ENCODE assay signal across 8 cellular contexts in the genomic region with DNA sequence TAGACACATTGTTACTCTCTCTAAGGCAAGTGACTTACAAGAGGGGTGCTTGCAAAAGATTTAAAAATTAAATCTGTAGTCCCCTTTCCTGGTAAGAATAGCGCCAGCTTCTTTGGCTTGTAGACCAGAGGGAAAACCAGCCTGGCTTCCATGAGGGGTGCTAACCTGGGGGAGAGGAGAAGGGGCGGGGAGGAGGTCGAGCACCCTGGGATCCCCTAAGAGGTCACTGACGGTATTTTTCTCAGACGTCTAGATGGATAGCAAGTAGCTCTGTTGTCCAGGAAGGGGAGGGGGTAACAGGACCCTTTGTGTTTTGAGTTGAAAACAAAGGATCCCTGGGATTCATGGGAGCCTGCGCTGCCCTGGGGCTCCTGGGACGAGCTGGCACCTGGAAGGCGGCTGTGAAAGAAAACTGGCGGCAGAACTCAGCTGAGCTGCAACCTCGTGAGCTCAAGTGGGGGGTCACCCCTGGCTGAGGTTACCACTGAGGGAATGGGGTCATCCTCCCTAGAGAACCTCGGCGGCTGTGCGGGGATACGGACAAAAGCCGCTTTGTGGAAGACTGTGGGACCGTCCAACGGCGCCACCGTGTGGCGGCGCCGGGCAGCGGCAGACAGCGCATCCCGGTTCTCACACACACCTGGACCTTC. TPM values are rescaled to one million over a fixed set of nuclear protein-coding genes. Genes with fewer than 3 reads are reported as not detected.
DNase-seq lines count a peak whose midpoint lies in the region; ATAC-seq and TF ChIP-seq lines count a peak whose summit lies in the region.

No MANE protein-coding gene starts in this region.

- WGBS in hepatocyte (ENCODE audit: low lambda C conversion rate, missing lambda C conversion rate), result 11% methylated on average over 25 of the region's 25 CpGs

- peak; percentile 39; the same call in 1 of the 2 replicates for TF ChIP-seq EP300 in Ishikawa (IDR thresholded peaks at IDR 0.05; ENCODE audit: borderline replicate concordance)

- H3K27me3 ChIP-seq in hepatocyte, result no peaks in the 10 kb centered on the region

- H3K4me1 ChIP-seq in hepatocyte (ENCODE audit: insufficient read depth), result peaks cover 9% of the 10 kb centered on the region

- no peak overlapping the region for H3K4me3 ChIP-seq in hepatocyte
- peak overlapping the region; percentile 30 for H3K4me3 ChIP-seq in retinal pigment epithelial cell (ENCODE audit: low read length)

- peak; percentile 76 for ATAC-seq in GM21529 (IDR thresholded peaks at IDR 0.05; ENCODE audit: unreplicated experiment)

- TF ChIP-seq RAD21 in Ishikawa (IDR thresholded peaks at IDR 0.05; ENCODE audit: low read depth), result peak; percentile 88

- H3K27ac ChIP-seq in hepatocyte, result no peak overlapping the region

- TF ChIP-seq CTCF in hepatocyte (IDR thresholded peaks at IDR 0.05; ENCODE audit: poor library complexity), result peak; percentile 99
- peak; percentile 99 for TF ChIP-seq CTCF in retinal pigment epithelial cell (conservative IDR thresholded peaks at IDR 0.05; ENCODE audit: low read depth, low read length)

- H3K9me2 ChIP-seq in hepatocyte (replicated peaks; ENCODE audit: insufficient read depth), result no peaks in the 10 kb centered on the region

- H3K36me3 ChIP-seq in hepatocyte (replicated peaks; ENCODE audit: insufficient read depth, low read depth), result no peaks in the 10 kb centered on the region

- DNase-seq in ELF-1 (ENCODE audit: low read depth, low spot score) (peak; percentile 95), SK-N-DZ (ENCODE audit: low spot score) (peak; percentile 51), amniotic epithelial cell (ENCODE audit: low read depth) (peak; percentile 20), hepatocyte (ENCODE audit: low spot score) (peak; percentile 77), retinal pigment epithelial cell (ENCODE audit: low read depth) (no peak), cortex of kidney (lab: John Stamatoyannopoulos, UW) (no peak)

- no peaks in the 10 kb centered on the region for H3K79me2 ChIP-seq in hepatocyte

- H3K4me2 ChIP-seq in hepatocyte, result peak overlapping the region; percentile 84

- no peaks in the 10 kb centered on the region for H3K9me3 ChIP-seq in hepatocyte (ENCODE audit: low read depth)

- no peaks in the 10 kb centered on the region for H4K20me1 ChIP-seq in hepatocyte (ENCODE audit: insufficient read depth, poor library complexity, severe bottlenecking)

- peak overlapping the region; percentile 65 for H2AFZ ChIP-seq in hepatocyte

TF ChIP-seq in Ishikawa, 13 proteins besides CTCF, POLR2A, EP300 and RAD21:
- TF ChIP-seq TAF1 (IDR thresholded peaks at IDR 0.05; ENCODE audit: low read depth), result 0 out of 2 replicates have a peak, but pooled peaks have one; percentile 3
- TF ChIP-seq TCF12 (IDR thresholded peaks at IDR 0.05; ENCODE audit: low read depth), result 0 out of 2 replicates have a peak, but pooled peaks have one; percentile 22
- no peak for TF ChIP-seq NFIC (IDR thresholded peaks at IDR 0.05)
- TF ChIP-seq CEBPB (IDR thresholded peaks at IDR 0.05), result no peak
- no peak for TF ChIP-seq TEAD4 (IDR thresholded peaks at IDR 0.05)
- TF ChIP-seq ZBTB7A (IDR thresholded peaks at IDR 0.05; ENCODE audit: low read depth), result peak; percentile 71; the same call in 1 of the 2 replicates
- TF ChIP-seq YY1 (IDR thresholded peaks at IDR 0.05; ENCODE audit: low read depth), result no peak
- TF ChIP-seq FOXM1 (IDR thresholded peaks at IDR 0.05; ENCODE audit: borderline replicate concordance, low read depth), result no peak

RNA-seq across cellular contexts. Expression of gene MRPL19, which starts 37.8 kb away (rescaled TPM):
- polyA plus RNA-seq in SK-N-DZ (2014; cell fraction: cytosol; rRNA removed), result 43.6 and 57.3 TPM in 2 replicates
- 25.4 and 37.1 TPM in 2 replicates for polyA plus RNA-seq in SK-N-DZ (2014; cell fraction: nucleus; rRNA removed)
- total RNA-seq in hepatocyte, result 60.9 and 68.7 TPM in 2 replicates
- polyA plus RNA-seq in hepatocyte, result 47.9 and 54.3 TPM in 2 replicates

RNA-seq across cellular contexts. Expression of gene EVA1A, which starts 48.1 kb away (rescaled TPM):
- polyA plus RNA-seq in SK-N-DZ (2014; cell fraction: cytosol; rRNA removed), result not detected in 2 replicates
- polyA plus RNA-seq in SK-N-DZ (2014; cell fraction: nucleus; rRNA removed), result not detected in 2 replicates
- total RNA-seq in hepatocyte, result 30.8 and 36.2 TPM in 2 replicates
- polyA plus RNA-seq in hepatocyte, result 15.3 and 17.2 TPM in 2 replicates

Comparison
In these comparisons a context has a peak if more than half of its experiments do, and no peak if none do; other contexts are left out.
1. DNase-seq: peak in ELF-1 (single experiment), SK-N-DZ (single experiment), amniotic epithelial cell (single experiment) and hepatocyte (single experiment); none in retinal pigment epithelial cell (single experiment) and cortex of kidney (single experiment).